ENCODE assay signal across 10 cellular contexts in genomic region chr12:65189028-65189718, GRCh38. TPM values are rescaled to one million over a fixed set of nuclear protein-coding genes. Genes with fewer than 3 reads are reported as not detected.
DNase-seq lines count a peak whose midpoint lies in the region; ATAC-seq and TF ChIP-seq lines count a peak whose summit lies in the region.
"Had no signal": no experiment of that assay in that cellular context is flagged by ENCODE, and none has a peak within 500 bp of the region (broad histone marks: within the 10 kb centered on the region; RNA-seq: fewer than 3 reads in every experiment).

No MANE protein-coding gene starts in this region.

- no peaks in the 10 kb centered on the region for H3K36me3 ChIP-seq in GM23338 (ENCODE audit: insufficient read depth)
- H3K36me3 ChIP-seq: thoracic aorta had no signal

- no peak for TF ChIP-seq CTCF in GM23338 (conservative IDR thresholded peaks at IDR 0.05; ENCODE audit: low read depth in 2 of 2)

- H3K4me3 ChIP-seq in GM23338: no peak overlapping the region
- H3K4me3 ChIP-seq: thoracic aorta had no signal

- H3K27ac ChIP-seq in GM23338 (ENCODE audit: low read depth): no peak overlapping the region
- H3K27ac ChIP-seq: thoracic aorta had no signal

- peaks cover 100% of the 10 kb centered on the region for H3K79me2 ChIP-seq in GM23338 (replicated peaks; ENCODE audit: insufficient read depth)

- H3K36me3 Mint-ChIP-seq in GM23338 (ENCODE audit: low read depth): no peaks in the 10 kb centered on the region
- peaks cover 5 to 7% of the 10 kb centered on the region in 2 donors for H3K36me3 Mint-ChIP-seq in naive B cell

- H3K9me3 Mint-ChIP-seq in GM23338: no peaks in the 10 kb centered on the region
- peaks cover 0 to 2% (median 0%) of the 10 kb centered on the region in 7 donors for H3K9me3 Mint-ChIP-seq in naive B cell

- no peak for DNase-seq in GM23338 (ENCODE audit: low spot score)
- peak; percentile 15 for DNase-seq in naive B cell
- no peak for DNase-seq in COR-L47 (lab: John Stamatoyannopoulos, UW)
- DNase-seq in activated effector memory CD4-positive, alpha-beta T cell treated with Interleukin-2 at 50 U/mL for 16 hours: no peak
- DNase-seq in NCI-H1048 (lab: John Stamatoyannopoulos, UW): no peak
- DNase-seq: dermis blood vessel endothelial cell; naive thymus-derived CD4-positive, alpha-beta T cell had no signal

- H3K27ac Mint-ChIP-seq in GM23338 (no peak overlapping the region), naive B cell (peak overlapping the region in 5 of 6 donors; percentile 72 to 93 (median 83))

- H4K20me1 ChIP-seq in GM23338 (replicated peaks; ENCODE audit: insufficient read depth): peaks cover 32% of the 10 kb centered on the region

- ATAC-seq in GM19023 (IDR thresholded peaks at IDR 0.05; ENCODE audit: unreplicated experiment) (peak; percentile 93), GM23338 (peak; percentile 41; the same call in 2 of the 3 replicates), HG03354 (IDR thresholded peaks at IDR 0.05; ENCODE audit: poor library complexity, severe bottlenecking, unreplicated experiment) (peak; percentile 99), naive B cell (ENCODE audit: low read depth in 2 of 2) (peak; percentile 76)
- ATAC-seq: naive thymus-derived CD4-positive, alpha-beta T cell had no signal

- peaks cover 10% of the 10 kb centered on the region for H3K4me1 ChIP-seq in GM23338 (ENCODE audit: insufficient read depth)

- H3K9me2 ChIP-seq in GM23338 (ENCODE audit: insufficient read depth): no peaks in the 10 kb centered on the region

- H3K27me3 Mint-ChIP-seq in GM23338 (ENCODE audit: insufficient read depth, low read depth, poor library complexity) (no peaks in the 10 kb centered on the region), naive B cell (no peaks in the 10 kb centered on the region)
- H3K27me3 Mint-ChIP-seq: naive thymus-derived CD4-positive, alpha-beta T cell had no signal

- H2AFZ ChIP-seq in GM23338: no peak overlapping the region

- H3K27me3 ChIP-seq in GM23338 (ENCODE audit: insufficient read depth): no peaks in the 10 kb centered on the region

- no peaks in the 10 kb centered on the region for H3F3A ChIP-seq in GM23338 (replicated peaks; ENCODE audit: low read depth)

- H3K4me2 ChIP-seq in GM23338: no peak overlapping the region

- H3K4me3 Mint-ChIP-seq in GM23338 (no peak overlapping the region), naive B cell (peak overlapping the region in 7 of 8 donors; percentile 35 to 85 (median 65))

- peaks cover 29% of the 10 kb centered on the region for H3K4me1 Mint-ChIP-seq in GM23338
- H3K4me1 Mint-ChIP-seq in naive B cell: peaks cover 55 to 84% (median 65%) of the 10 kb centered on the region in 3 donors

TF ChIP-seq in GM23338, 12 proteins besides CTCF, POLR2A, EP300 and RAD21 (continues in another document):
- TF ChIP-seq EZH2phosphoT487 (IDR thresholded peaks at IDR 0.05; ENCODE audit: unreplicated experiment) (no peak), CREB1 (CRISPR knock-in tag; IDR thresholded peaks at IDR 0.05; ENCODE audit: low read depth) (no peak), ETS1 (IDR thresholded peaks at IDR 0.05) (no peak), POLR2AphosphoS5 (IDR thresholded peaks at IDR 0.05; ENCODE audit: low read depth) (no peak), ZNF462 (CRISPR knock-in tag; IDR thresholded peaks at IDR 0.05) (no peak), ZNF331 (CRISPR knock-in tag; IDR thresholded peaks at IDR 0.05; ENCODE audit: low read depth) (no peak), EZH2 (IDR thresholded peaks at IDR 0.05; ENCODE audit: low read depth, unreplicated experiment) (no peak), JUNB (IDR thresholded peaks at IDR 0.05; ENCODE audit: unreplicated experiment) (no peak), ZNF114 (CRISPR knock-in tag; IDR thresholded peaks at IDR 0.05) (no peak)

RNA-seq across cellular contexts. Expression of gene LEMD3, which starts 19.8 kb away (rescaled TPM):
- total RNA-seq in GM23338 (2014; rRNA removed; shearing (Covaris generic)): 38.3 and 56.7 TPM in 2 replicates
- polyA plus RNA-seq in GM23338 (2016; fragmentation: Nextera tagmentation; extraction: Ambion mirVana) (12.6 and 15.4 TPM in 2 replicates), naive B cell (ENCODE audit: low read depth in 6 of 6) (10 to 100 TPM; 23.1 to 53.9 (median 41.2) TPM)

Comparison
In these comparisons a context has a peak if more than half of its experiments do, and no peak if none do; other contexts are left out.
1. ATAC-seq: peak in every context shown above with its lines; median percentile 99 in HG03354; 93 in GM19023; 76 in naive B cell; 41 in GM23338.